22 cellular contexts compared by ENCODE assay signal in genomic region chr11:40787243-40787642, GRCh38.
A peak's percentile ranks its signal among the peaks of the same experiment; 100 is the strongest.
DNase-seq lines count a peak whose midpoint lies in the region; ATAC-seq and TF ChIP-seq lines count a peak whose summit lies in the region.
"Had no signal": no experiment of that assay in that cellular context is flagged by ENCODE, and none has a peak within 500 bp of the region (broad histone marks: within the 10 kb centered on the region; RNA-seq: fewer than 3 reads in every experiment).

No MANE protein-coding gene starts in this region.

- H3K4me3 Mint-ChIP-seq in GM23338 (no peak overlapping the region), Caco-2 (ENCODE audit: unreplicated experiment) (no peak overlapping the region)
- H3K4me3 Mint-ChIP-seq: CD4-positive, alpha-beta T cell; IgD-negative memory B cell had no signal

- no peaks in the 10 kb centered on the region for H3K79me2 ChIP-seq in GM23338 (replicated peaks; ENCODE audit: insufficient read depth)

- H3K9me3 Mint-ChIP-seq in GM23338 (no peaks in the 10 kb centered on the region), Caco-2 (ENCODE audit: unreplicated experiment) (no peaks in the 10 kb centered on the region)
- H3K9me3 Mint-ChIP-seq: IgD-negative memory B cell had no signal

- H3K27ac ChIP-seq in GM23338 (ENCODE audit: low read depth) (no peak overlapping the region), HUES64 (ENCODE audit: low read depth, low read length) (peak overlapping the region; percentile 70; the same call in 1 of the 2 replicates)
- H3K27ac ChIP-seq: BLaER1 treated with 17β-estradiol and CSF1 and Interleukin-3, amounts not matched to agents 10 nM and 100 nM; KMS-11; RWPE1 had no signal

- CTCF ChIA-PET in Caco-2 (lab: Charles Lee) = no interaction called here

- no peaks in the 10 kb centered on the region for H3K9me2 ChIP-seq in GM23338 (ENCODE audit: insufficient read depth)

- H3K4me1 ChIP-seq in GM23338 (ENCODE audit: insufficient read depth) (peaks cover 13% of the 10 kb centered on the region), HUES64 (ENCODE audit: insufficient read depth, low read length) (peaks cover 12% of the 10 kb centered on the region), neuron (ENCODE audit: insufficient read depth, low read length) (peaks cover 9% of the 10 kb centered on the region), Caco-2 (no peaks in the 10 kb centered on the region)
- H3K4me1 ChIP-seq: BLaER1 treated with 17β-estradiol and CSF1 and Interleukin-3, amounts not matched to agents 10 nM and 100 nM had no signal

- H3K4me3 ChIP-seq in GM23338 = no peak overlapping the region
- H3K4me3 ChIP-seq in HUES64 (ENCODE audit: low read length) = no peak overlapping the region
- peak overlapping the region; percentile 3 for H3K4me3 ChIP-seq in neuron (ENCODE audit: low read length)
- H3K4me3 ChIP-seq in Caco-2 (ENCODE audit: low read depth, low read length) = no peak overlapping the region
- H3K4me3 ChIP-seq: BLaER1 treated with 17β-estradiol and CSF1 and Interleukin-3, amounts not matched to agents 10 nM and 100 nM; GM12878 had no signal

- no peaks in the 10 kb centered on the region for H3K9me3 ChIP-seq in HUES64 (ENCODE audit: insufficient read depth, low read depth, low read length)
- H3K9me3 ChIP-seq in neuron (ENCODE audit: low read length) = no peaks in the 10 kb centered on the region
- H3K9me3 ChIP-seq in Caco-2 = no peaks in the 10 kb centered on the region
- H3K9me3 ChIP-seq: BLaER1 treated with 17β-estradiol and CSF1 and Interleukin-3, amounts not matched to agents 10 nM and 100 nM had no signal

- no peak overlapping the region for H3K9ac ChIP-seq in HUES64 (ENCODE audit: low read depth, low read length)
- H3K9ac ChIP-seq: BLaER1 treated with 17β-estradiol and CSF1 and Interleukin-3, amounts not matched to agents 10 nM and 100 nM; KMS-11 had no signal

- H2AFZ ChIP-seq in GM23338 (no peak overlapping the region), neuron (ENCODE audit: low read depth, low read length) (peak overlapping the region; percentile 87)

- H3K27me3 Mint-ChIP-seq in GM23338 (ENCODE audit: insufficient read depth, low read depth, poor library complexity) = no peaks in the 10 kb centered on the region
- peaks cover 4% of the 10 kb centered on the region for H3K27me3 Mint-ChIP-seq in Caco-2 (ENCODE audit: insufficient read depth, unreplicated experiment)
- H3K27me3 Mint-ChIP-seq: CD4-positive, alpha-beta T cell; IgD-negative memory B cell had no signal

- WGBS in HUES64 = 44% methylated on average over 5 of the region's 5 CpGs

- H3K36me3 ChIP-seq in GM23338 (ENCODE audit: insufficient read depth) (no peaks in the 10 kb centered on the region), HUES64 (ENCODE audit: insufficient read depth, low read length) (no peaks in the 10 kb centered on the region), neuron (ENCODE audit: insufficient read depth, low read length) (no peaks in the 10 kb centered on the region), Caco-2 (ENCODE audit: control insufficient read depth, insufficient read depth, low read length) (no peaks in the 10 kb centered on the region)
- H3K36me3 ChIP-seq: BLaER1 treated with 17β-estradiol and CSF1 and Interleukin-3, amounts not matched to agents 10 nM and 100 nM had no signal

- H3K27ac Mint-ChIP-seq in GM23338 (peak overlapping the region; percentile 37; the same call in 1 of the 2 replicates), Caco-2 (ENCODE audit: unreplicated experiment) (no peak overlapping the region)
- H3K27ac Mint-ChIP-seq: CD4-positive, alpha-beta T cell; IgD-negative memory B cell had no signal

- ATAC-seq in GM23338 = peak; percentile 37; the same call in 1 of the 3 replicates
- ATAC-seq: GM12878, Panc1 had no signal

- POLR2A ChIA-PET in Caco-2 (lab: Charles Lee) = no interaction called here

- H3K27me3 ChIP-seq in GM23338 (ENCODE audit: insufficient read depth) (no peaks in the 10 kb centered on the region), HUES64 (ENCODE audit: insufficient read depth, low read length) (no peaks in the 10 kb centered on the region), neuron (ENCODE audit: insufficient read depth, low read length) (no peaks in the 10 kb centered on the region), Caco-2 (replicated peaks; ENCODE audit: control insufficient read depth, insufficient read depth, low read length) (no peaks in the 10 kb centered on the region)
- H3K27me3 ChIP-seq: BLaER1 treated with 17β-estradiol and CSF1 and Interleukin-3, amounts not matched to agents 10 nM and 100 nM had no signal

- no peaks in the 10 kb centered on the region for H3K36me3 Mint-ChIP-seq in GM23338 (ENCODE audit: low read depth)
- H3K36me3 Mint-ChIP-seq in Caco-2 (ENCODE audit: insufficient read depth, unreplicated experiment) = no peaks in the 10 kb centered on the region
- H3K36me3 Mint-ChIP-seq: IgD-negative memory B cell had no signal

- TF ChIP-seq CTCF in GM23338 (conservative IDR thresholded peaks at IDR 0.05; ENCODE audit: low read depth in 2 of 2) (no peak), Caco-2 (IDR thresholded peaks at IDR 0.05; ENCODE audit: insufficient read depth in 1 of 2, low read depth in 1 of 2, low read length in 1 of 2, severe bottlenecking in 1 of 2, unreplicated experiment in 1 of 2) (no peak), GM20000 (IDR thresholded peaks at IDR 0.05; ENCODE audit: extremely low read depth, missing control alignments) (no peak)

- DNase-seq in GM23338 (ENCODE audit: low spot score) = peak; percentile 37
- peak; percentile 5 for DNase-seq in iPS DF 4.7 (ENCODE audit: extremely low read depth, low spot score)
- no peak for DNase-seq in posterior cingulate gyrus
- no peak for DNase-seq in Caco-2
- DNase-seq in GM20000 (ENCODE audit: low spot score) = no peak
- DNase-seq: AML-193; CD4-positive, alpha-beta T cell; DMS53; GDM1; MM.1S; NCI-H2029; NCI-H446; NCI-H526 treated with DMSO at 0.1 percent for 48 hours; SHP77 had no signal

- H3K4me1 Mint-ChIP-seq in GM23338 (peaks cover 19% of the 10 kb centered on the region), Caco-2 (ENCODE audit: low read depth, unreplicated experiment) (no peaks in the 10 kb centered on the region)
- H3K4me1 Mint-ChIP-seq: IgD-negative memory B cell had no signal

- intact Hi-C loops in posterior cingulate gyrus (cut with DNase I) (no loop called here), Caco-2 (cut with micrococcal nuclease; ENCODE audit: unreplicated experiment) (no loop called here)

- H4K20me1 ChIP-seq in GM23338 (replicated peaks; ENCODE audit: insufficient read depth) = no peaks in the 10 kb centered on the region
- H4K20me1 ChIP-seq: BLaER1 treated with 17β-estradiol and CSF1 and Interleukin-3, amounts not matched to agents 10 nM and 100 nM had no signal

- peak overlapping the region; percentile 46 for H3K4me2 ChIP-seq in GM23338
- H3K4me2 ChIP-seq: BLaER1 treated with 17β-estradiol and CSF1 and Interleukin-3, amounts not matched to agents 10 nM and 100 nM; KMS-11 had no signal

- H3F3A ChIP-seq in GM23338 (replicated peaks; ENCODE audit: low read depth) = no peaks in the 10 kb centered on the region

- no TSS peak for BruUV-seq in Caco-2 (replicated peaks; lab: Mats Ljungman, UMichigan)

TF ChIP-seq in GM23338, 12 proteins besides CTCF, POLR2A, EP300 and RAD21 (continues in another document):
- TF ChIP-seq STAT1 (IDR thresholded peaks at IDR 0.05; ENCODE audit: unreplicated experiment) = no peak

Comparison
In these comparisons a context has a peak if more than half of its experiments do, and no peak if none do; other contexts are left out.
1. DNase-seq: peak in GM23338 (single experiment) and iPS DF 4.7 (single experiment); none in posterior cingulate gyrus (0 of 10), Caco-2 (0 of 2) and GM20000 (single experiment).